ENCODE assay signal across 8 cellular contexts in the genomic region with DNA sequence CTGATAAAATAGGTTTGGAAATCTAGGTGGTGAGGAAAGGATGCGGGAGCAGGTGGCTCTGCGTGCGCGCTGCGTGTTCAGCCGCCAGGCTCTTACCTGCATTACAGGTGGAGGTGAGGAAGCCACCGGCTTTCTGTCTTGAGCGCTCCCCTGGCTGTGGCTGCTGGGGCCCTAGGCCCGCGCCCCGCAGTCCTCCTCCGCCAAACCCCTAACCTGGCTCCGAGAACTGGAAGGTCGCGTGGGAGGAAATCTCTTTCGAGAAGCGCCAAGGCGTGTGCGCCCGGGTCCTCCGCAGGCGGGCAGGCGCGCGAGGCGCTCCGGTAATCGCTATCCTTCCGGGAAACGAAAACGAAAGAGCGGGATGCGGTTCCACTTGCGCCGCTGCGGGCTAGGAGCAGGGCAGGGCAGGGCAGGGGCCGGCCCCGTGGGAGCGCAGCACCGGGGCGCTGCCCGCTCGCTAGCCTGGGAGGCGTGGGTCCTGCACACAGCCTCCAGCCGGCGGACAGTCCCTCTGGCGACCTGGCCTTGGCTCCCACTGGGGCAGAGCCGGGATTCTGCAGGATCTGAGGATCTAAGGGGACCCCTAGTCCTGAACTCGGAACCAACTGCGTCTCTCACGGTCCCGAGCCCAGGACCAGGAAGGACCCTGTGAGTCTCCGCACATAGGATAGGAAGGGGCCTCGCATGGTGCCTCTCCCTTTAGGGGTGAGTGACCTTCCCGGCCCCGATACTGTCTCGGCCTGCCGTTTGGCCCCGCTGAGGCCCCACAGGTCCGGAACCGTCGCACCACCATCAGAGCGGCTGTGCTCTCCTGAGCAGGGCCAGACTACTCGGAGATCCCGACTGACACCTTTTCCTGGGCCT. TPM values are rescaled to one million over a fixed set of nuclear protein-coding genes. Genes with fewer than 3 reads are reported as not detected.
DNase-seq lines count a peak whose midpoint lies in the region; ATAC-seq, FAIRE-seq and TF ChIP-seq lines count a peak whose summit lies in the region.

A gene (minus strand): TSS at position 230 of the 864 bp plus-strand sequence. CDS start 128 bp downstream, at position 102.

- H3K79me2 ChIP-seq in SK-N-SH (ENCODE audit: insufficient read depth) (no peaks in the 10 kb centered on the region), K562 (ENCODE audit: control insufficient read depth, insufficient read depth, low read length) (no peaks in the 10 kb centered on the region)

- DNase-seq in GM18507 (ENCODE audit: extremely low spot score, insufficient read length, low read depth): no peak
- DNase-seq in SK-N-SH: peak; percentile 59
- no peak for DNase-seq in K562 (ENCODE audit: extremely low read depth in 1 of 4, low spot score in 3 of 4)
- DNase-seq in iris pigment epithelial cell (ENCODE audit: low read depth): peak; percentile 26
- peak; percentile 32 to 60 for DNase-seq in stimulated activated CD4-positive, alpha-beta T cell treated with anti-CD3 and anti-CD28 coated beads, Interleukin-1b, Interleukin-23, amount 100 ng/mL, for 4 hours (ENCODE audit: low read depth in 2 of 2)

- no peak for TF ChIP-seq CTCF in SK-N-SH (IDR thresholded peaks at IDR 0.05)
- TF ChIP-seq CTCF in K562 (IDR thresholded peaks at IDR 0.05 in 2 of 3, conservative IDR thresholded peaks at IDR 0.05 in 1 of 3; ENCODE audit: insufficient read depth in 2 of 3, low read depth in 1 of 3, low read length in 3 of 3): no peak

- CTCF ChIA-PET in SK-N-SH (lab: Yijun Ruan, JAX) (interaction anchor here (1.2 to 1.5 kb wide), 3 partner anchors 46 to 86 kb away, joined by 3 to 4 read pairs (median 3); no protein-coding TSS in a partner anchor), K562 (lab: Yijun Ruan, JAX; ENCODE audit: low intra/inter-chr PET ratio) (no interaction called here)

- H2AFZ ChIP-seq in SK-N-SH (ENCODE audit: low read depth) (peak within 1 kb of the TSS; percentile 71), K562 (ENCODE audit: low read depth, low read length) (no peak within 1 kb of the TSS)

- POLR2A ChIA-PET in SK-N-SH (lab: Yijun Ruan, JAX): no interaction called here
- POLR2A ChIA-PET in K562 (lab: Yijun Ruan, JAX): interaction anchor here (1.0 kb wide), 1 partner anchor 8 kb away, joined by 3 read pairs; no protein-coding TSS in a partner anchor

- H4K20me1 ChIP-seq in SK-N-SH (ENCODE audit: insufficient read depth): no peaks in the 10 kb centered on the region
- no peaks in the 10 kb centered on the region for H4K20me1 ChIP-seq in K562 (replicated peaks; ENCODE audit: control insufficient read depth, insufficient read depth, low read length)

- ATAC-seq in K562 (peak; percentile 38), GM18519 (IDR thresholded peaks at IDR 0.05; ENCODE audit: low FRiP score, unreplicated experiment) (no peak), GM18502 (IDR thresholded peaks at IDR 0.05; ENCODE audit: poor library complexity, unreplicated experiment) (no peak), HG03342 (IDR thresholded peaks at IDR 0.05; ENCODE audit: unreplicated experiment) (no peak)

- no peak for TF ChIP-seq RAD21 in SK-N-SH (IDR thresholded peaks at IDR 0.05; ENCODE audit: low read length)
- no peak for TF ChIP-seq RAD21 in K562 (CRISPR knock-in tag; conservative IDR thresholded peaks at IDR 0.05 in 1 of 2, IDR thresholded peaks at IDR 0.05 in 1 of 2)

- no peak for TF ChIP-seq POLR2A in K562 (conservative IDR thresholded peaks at IDR 0.05)

- H3K4me2 ChIP-seq in SK-N-SH (peak within 1 kb of the TSS; percentile 82), K562 (ENCODE audit: insufficient read depth, low read length) (peak within 1 kb of the TSS; percentile 32; the same call in 1 of the 2 replicates)

- H3K27ac ChIP-seq in SK-N-SH (ENCODE audit: low read depth in 2 of 2, low read length in 1 of 2) (no peak within 1 kb of the TSS), K562 (ENCODE audit: extremely low read depth, low read depth, low read length) (no peak within 1 kb of the TSS)

- H3K4me3 ChIP-seq in SK-N-SH (ENCODE audit: low read depth in 2 of 2, low read length in 1 of 2) (peak within 1 kb of the TSS; percentile 41 to 56), K562 (no peak within 1 kb of the TSS)

- WGBS in SK-N-SH (ENCODE audit: low lambda C conversion rate): 55% methylated on average over 40 of the region's 65 CpGs
- 19% methylated on average over 58 of the region's 65 CpGs for WGBS in K562 (ENCODE audit: insufficient coverage, low coverage, missing lambda C conversion rate)

- in situ Hi-C loops in K562 (cut with MboI): no loop called here

- H3K4me1 ChIP-seq in SK-N-SH (ENCODE audit: control insufficient read depth in 1 of 2, insufficient read depth in 2 of 2, low read depth in 1 of 2, low read length in 1 of 2) (peaks cover 0 to 9% of the 10 kb centered on the region in 2 experiments; a peak in 1 of 4 replicates), K562 (replicated peaks in 1 of 2; ENCODE audit: control insufficient read depth in 2 of 2, insufficient read depth in 2 of 2, low read length in 2 of 2) (peaks cover 0 to 17% of the 10 kb centered on the region in 2 experiments; a peak in 2 of 5 replicates)

- BruUV-seq in K562 (replicated peaks; lab: Mats Ljungman, UMichigan): no TSS peak

- H3K9ac ChIP-seq in SK-N-SH: peak within 1 kb of the TSS; percentile 46
- peak within 1 kb of the TSS in 1 of 2 experiments; percentile 50; a peak in 1 of 4 replicates for H3K9ac ChIP-seq in K562 (ENCODE audit: insufficient read depth in 1 of 2, low read depth in 2 of 2, low read length in 2 of 2)

- no peaks in the 10 kb centered on the region for H3K9me2 ChIP-seq in SK-N-SH

- H3F3A ChIP-seq in SK-N-SH (replicated peaks; ENCODE audit: insufficient read depth): peaks cover 2% of the 10 kb centered on the region

- peak; percentile 5 for FAIRE-seq in GM18507 (lab: Jason Lieb, UNC)
- FAIRE-seq in K562 (lab: Jason Lieb, UNC): no peak

- no peaks in the 10 kb centered on the region for H3K9me3 ChIP-seq in SK-N-SH
- no peaks in the 10 kb centered on the region for H3K9me3 ChIP-seq in K562 (replicated peaks; ENCODE audit: control insufficient read depth, insufficient read depth, low read depth, low read length)

- no peaks in the 10 kb centered on the region for H3K27me3 ChIP-seq in SK-N-SH (ENCODE audit: insufficient read depth)
- peaks cover 46 to 58% of the 10 kb centered on the region in 2 experiments for H3K27me3 ChIP-seq in K562 (ENCODE audit: control insufficient read depth in 2 of 2, insufficient read depth in 2 of 2, low read length in 2 of 2)

- intact Hi-C loops in K562 (cut with micrococcal nuclease): no loop called here

- H3K36me3 ChIP-seq in SK-N-SH (replicated peaks in 1 of 2; ENCODE audit: control insufficient read depth in 1 of 2, insufficient read depth in 2 of 2, low read length in 1 of 2) (no peaks in the 10 kb centered on the region), K562 (ENCODE audit: control insufficient read depth, insufficient read depth, low read length) (no peaks in the 10 kb centered on the region)

- TF ChIP-seq EP300 in SK-N-SH (IDR thresholded peaks at IDR 0.05; ENCODE audit: borderline replicate concordance in 1 of 2, low read depth in 1 of 2, low read length in 1 of 2): no peak
- TF ChIP-seq EP300 in K562 (IDR thresholded peaks at IDR 0.05; ENCODE audit: low read length): no peak

- H3K9me1 ChIP-seq in K562 (ENCODE audit: control insufficient read depth, insufficient read depth, low read length): no peaks in the 10 kb centered on the region

TF ChIP-seq in SK-N-SH, 30 proteins besides CTCF, POLR2A, EP300 and RAD21:
- TF ChIP-seq SIN3A (IDR thresholded peaks at IDR 0.05; ENCODE audit: borderline replicate concordance, low read depth, low read length): no peak
- TF ChIP-seq, protein P1, sequence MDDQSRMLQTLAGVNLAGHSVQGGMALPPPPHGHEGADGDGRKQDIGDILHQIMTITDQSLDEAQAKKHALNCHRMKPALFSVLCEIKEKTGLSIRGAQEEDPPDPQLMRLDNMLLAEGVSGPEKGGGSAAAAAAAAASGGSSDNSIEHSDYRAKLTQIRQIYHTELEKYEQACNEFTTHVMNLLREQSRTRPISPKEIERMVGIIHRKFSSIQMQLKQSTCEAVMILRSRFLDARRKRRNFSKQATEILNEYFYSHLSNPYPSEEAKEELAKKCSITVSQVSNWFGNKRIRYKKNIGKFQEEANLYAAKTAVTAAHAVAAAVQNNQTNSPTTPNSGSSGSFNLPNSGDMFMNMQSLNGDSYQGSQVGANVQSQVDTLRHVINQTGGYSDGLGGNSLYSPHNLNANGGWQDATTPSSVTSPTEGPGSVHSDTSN (IDR thresholded peaks at IDR 0.05): no peak

TF ChIP-seq in K562, 482 proteins besides CTCF, POLR2A, EP300 and RAD21:
- TF ChIP-seq GABPB1 (CRISPR knock-in tag; IDR thresholded peaks at IDR 0.05) (0 out of 2 replicates have a peak, but pooled peaks have one; percentile 18), ZEB2 (IDR thresholded peaks at IDR 0.05) (peak; percentile 61; the same call in 1 of the 2 replicates), BMI1 (IDR thresholded peaks at IDR 0.05; ENCODE audit: low read length) (no peak)

RNA-seq across cellular contexts. Expression of the gene that starts here (rescaled TPM):
- polyA plus RNA-seq in SK-N-SH (2012; rRNA removed): 0.31 and 0.39 TPM in 2 replicates
- polyA plus RNA-seq in SK-N-SH (2012; cell fraction: cytosol; rRNA removed): 0.12 and 0.29 TPM in 2 replicates
- polyA plus RNA-seq in SK-N-SH (2012; cell fraction: nucleus; rRNA removed): 0.42 and 0.58 TPM in 2 replicates
- total RNA-seq in K562 (2011; cell fraction: chromatin; rRNA removed; ENCODE audit: low replicate concordance): not detected in 2 replicates
- not detected in 2 replicates for total RNA-seq in K562 (2011; cell fraction: nucleolus; rRNA removed)
- total RNA-seq in K562 (2011; cell fraction: nucleoplasm; rRNA removed): not detected in 2 replicates
- total RNA-seq in K562 (2014; rRNA removed): 0.12 TPM in 1 of 2 replicates, not detected in the other
- 0.16 and 0.22 TPM in 2 replicates for total RNA-seq in K562 (2014; rRNA removed; fragmentation: Illumina TruSeq; extraction: Trizol)
- total RNA-seq in K562 (2015; rRNA removed; fragmentation: Illumina TruSeq; extraction: Trizol): not detected in 2 replicates
- 0.16 and 0.22 TPM in 2 replicates for total RNA-seq in K562 (2021)
- polyA plus RNA-seq in K562 (2011; rRNA removed): 0.07 TPM in 1 of 2 replicates, not detected in the other
- polyA plus RNA-seq in K562 (2011; cell fraction: cytosol; rRNA removed): not detected in 2 replicates
- not detected in 2 replicates for polyA plus RNA-seq in K562 (2011; cell fraction: nucleus; rRNA removed)
- polyA plus RNA-seq in K562 (2012): 0.07 and 0.14 TPM in 2 replicates
- 0.12 and 0.32 TPM in 2 replicates for polyA plus RNA-seq in K562 (2014; fragmentation: Illumina TruSeq; extraction: Trizol)
- under 1 TPM; 0.08 to 0.17 TPM for polyA plus RNA-seq in K562 (2014; fragmentation: Nextera tagmentation; extraction: Ambion mirVana)
- not detected in 2 replicates for polyA plus RNA-seq in K562 (2014; rRNA removed)
- not detected in 2 replicates for polyA minus RNA-seq in K562 (2011; rRNA and poly(A)+ RNA removed)
- not detected in 2 replicates for polyA minus RNA-seq in K562 (2011; cell fraction: cytosol; rRNA and poly(A)+ RNA removed)
- not detected in 2 replicates for polyA minus RNA-seq in K562 (2011; cell fraction: nucleus; rRNA and poly(A)+ RNA removed)

Comparison
In these comparisons a context has a peak if more than half of its experiments do, and no peak if none do; other contexts are left out.
1. Peak in DNase-seq, H3K4me3 ChIP-seq, H3K9ac ChIP-seq and H3K4me2 ChIP-seq in SK-N-SH; RNA of the gene not detected or under 1 TPM.
2. Peak in ATAC-seq and H3K4me2 ChIP-seq in K562; RNA of the gene not detected or under 1 TPM.
3. DNase-seq: peak in iris pigment epithelial cell (single experiment) and stimulated activated CD4-positive, alpha-beta T cell treated with anti-CD3 and anti-CD28 coated beads, Interleukin-1b, Interleukin-23, amount 100 ng/mL, for 4 hours (2 of 2); none in GM18507 (single experiment) and K562 (0 of 4).